In genomic region chr15:26891448-26891881, GRCh38 we compare ENCODE assay signal across 8 cellular contexts. TPM values are rescaled to one million over a fixed set of nuclear protein-coding genes. Genes with fewer than 3 reads are reported as not detected.
DNase-seq lines count a peak whose midpoint lies in the region; TF ChIP-seq lines count a peak whose summit lies in the region.

No MANE protein-coding gene starts in this region.

- H3K4me1 ChIP-seq in colonic mucosa, result no peaks in the 10 kb centered on the region

- no peaks in the 10 kb centered on the region for H3K9me3 ChIP-seq in colonic mucosa

- H3K4me3 Mint-ChIP-seq in immature natural killer cell, result no peak overlapping the region

- intact Hi-C loops in colonic mucosa (cut with DNase I), result no loop called here

- H3K27ac ChIP-seq in colonic mucosa, result no peak overlapping the region

- no peak overlapping the region for H3K9ac ChIP-seq in colonic mucosa (ENCODE audit: low read depth in 2 of 2, low read length in 2 of 2)

- no peaks in the 10 kb centered on the region for H3K36me3 Mint-ChIP-seq in immature natural killer cell

- DNase-seq in activated CD4-positive, CD25-positive, alpha-beta regulatory T cell treated with anti-CD3 and anti-CD28 coated beads, Interleukin-2, amount 50 U/mL, for 72 hours, result peak; percentile 38
- no peak for DNase-seq in activated CD4-positive, CD25-positive, alpha-beta regulatory T cell (lab: John Stamatoyannopoulos, UW)
- DNase-seq in RPMI7951 (ENCODE audit: low read depth) (peak; percentile 54), colonic mucosa (peak; percentile 50), left kidney (ENCODE audit: low read depth, low spot score) (peak; percentile 95), immature natural killer cell (no peak)
- DNase-seq in stimulated activated CD8-positive, alpha-beta memory T cell treated with anti-CD3 and anti-CD28 coated beads, Interleukin-4, amount 100 ng/mL, for 48 hours, result peak; percentile 81

- no peak overlapping the region for H3K27ac Mint-ChIP-seq in immature natural killer cell

- no peaks in the 10 kb centered on the region for H3K36me3 ChIP-seq in colonic mucosa

- no peak overlapping the region for H3K4me3 ChIP-seq in colonic mucosa

- TF ChIP-seq CTCF in LNCAP (IDR thresholded peaks at IDR 0.05) (peak; percentile 80), colonic mucosa (IDR thresholded peaks at IDR 0.05) (peak; percentile 27)

- H3K27me3 Mint-ChIP-seq in immature natural killer cell (ENCODE audit: low read depth in 3 of 3), result peaks cover 0 to 5% (median 2%) of the 10 kb centered on the region in 3 donors

- no peaks in the 10 kb centered on the region for H3K4me1 Mint-ChIP-seq in immature natural killer cell

- peaks cover 0 to 11% (median 2%) of the 10 kb centered on the region in 6 donors for H3K9me3 Mint-ChIP-seq in immature natural killer cell

- no peaks in the 10 kb centered on the region for H3K27me3 ChIP-seq in colonic mucosa

RNA-seq across cellular contexts. Expression of gene GABRA5, which starts 24.6 kb away (rescaled TPM):
- not detected in 2 replicates for total RNA-seq in RPMI7951 (2014; rRNA removed; shearing (Covaris generic))
- total RNA-seq in colonic mucosa, result not detected
- not detected for polyA plus RNA-seq in immature natural killer cell

Comparison
In these comparisons a context has a peak if more than half of its experiments do, and no peak if none do; other contexts are left out.
1. DNase-seq: peak in activated CD4-positive, CD25-positive, alpha-beta regulatory T cell treated with anti-CD3 and anti-CD28 coated beads, Interleukin-2, amount 50 U/mL, for 72 hours (single experiment), RPMI7951 (single experiment), colonic mucosa (single experiment), left kidney (single experiment) and stimulated activated CD8-positive, alpha-beta memory T cell treated with anti-CD3 and anti-CD28 coated beads, Interleukin-4, amount 100 ng/mL, for 48 hours (single experiment); none in activated CD4-positive, CD25-positive, alpha-beta regulatory T cell (0 of 4) and immature natural killer cell (0 of 3).